ENCODE assay signal across 1 cellular context in genomic region chr4:3354455-3354811, GRCh38.
TF ChIP-seq lines count a peak whose summit lies in the region.

No MANE protein-coding gene starts in this region.

TF ChIP-seq in HepG2, 621 proteins besides CTCF, POLR2A, EP300 and RAD21 (continued from another document and continues in another):
- no peak for TF ChIP-seq ZBTB40 (IDR thresholded peaks at IDR 0.05)
- TF ChIP-seq ZBTB40 (CRISPR knock-in tag; IDR thresholded peaks at IDR 0.05), result no peak; the same call in 1 of the 2 replicates
- peak; percentile 96 for TF ChIP-seq NCOA2 (CRISPR knock-in tag; IDR thresholded peaks at IDR 0.05)
- peak; percentile 56 for TF ChIP-seq POLR2G (IDR thresholded peaks at IDR 0.05; ENCODE audit: low read depth, low read length)
- 0 out of 2 replicates have a peak, but pooled peaks have one; percentile 29 for TF ChIP-seq DR1 (CRISPR knock-in tag; IDR thresholded peaks at IDR 0.05)
- peak; percentile 96 for TF ChIP-seq TBX2 (CRISPR knock-in tag; IDR thresholded peaks at IDR 0.05; ENCODE audit: borderline replicate concordance)
- TF ChIP-seq ZNF441 (CRISPR knock-in tag; IDR thresholded peaks at IDR 0.05; ENCODE audit: borderline replicate concordance), result no peak
- peak; percentile 88 for TF ChIP-seq MEF2D (CRISPR knock-in tag; IDR thresholded peaks at IDR 0.05)
- TF ChIP-seq ZNF354B (CRISPR knock-in tag; IDR thresholded peaks at IDR 0.05), result no peak
- TF ChIP-seq, protein P1, sequence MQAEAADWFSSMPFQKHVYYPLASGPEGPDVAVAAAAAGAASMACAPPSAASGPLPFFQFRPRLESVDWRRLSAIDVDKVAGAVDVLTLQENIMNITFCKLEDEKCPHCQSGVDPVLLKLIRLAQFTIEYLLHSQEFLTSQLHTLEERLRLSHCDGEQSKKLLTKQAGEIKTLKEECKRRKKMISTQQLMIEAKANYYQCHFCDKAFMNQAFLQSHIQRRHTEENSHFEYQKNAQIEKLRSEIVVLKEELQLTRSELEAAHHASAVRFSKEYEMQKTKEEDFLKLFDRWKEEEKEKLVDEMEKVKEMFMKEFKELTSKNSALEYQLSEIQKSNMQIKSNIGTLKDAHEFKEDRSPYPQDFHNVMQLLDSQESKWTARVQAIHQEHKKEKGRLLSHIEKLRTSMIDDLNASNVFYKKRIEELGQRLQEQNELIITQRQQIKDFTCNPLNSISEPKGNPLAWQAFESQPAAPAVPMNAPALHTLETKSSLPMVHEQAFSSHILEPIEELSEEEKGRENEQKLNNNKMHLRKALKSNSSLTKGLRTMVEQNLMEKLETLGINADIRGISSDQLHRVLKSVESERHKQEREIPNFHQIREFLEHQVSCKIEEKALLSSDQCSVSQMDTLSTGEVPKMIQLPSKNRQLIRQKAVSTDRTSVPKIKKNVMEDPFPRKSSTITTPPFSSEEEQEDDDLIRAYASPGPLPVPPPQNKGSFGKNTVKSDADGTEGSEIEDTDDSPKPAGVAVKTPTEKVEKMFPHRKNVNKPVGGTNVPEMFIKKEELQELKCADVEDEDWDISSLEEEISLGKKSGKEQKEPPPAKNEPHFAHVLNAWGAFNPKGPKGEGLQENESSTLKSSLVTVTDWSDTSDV (CRISPR knock-in tag; IDR thresholded peaks at IDR 0.05), result no peak
- TF ChIP-seq MAFF (IDR thresholded peaks at IDR 0.05; ENCODE audit: low read depth, low read length), result peak; percentile 72; the same call in 1 of the 2 replicates
- no peak for TF ChIP-seq ZNF550 (CRISPR knock-in tag; IDR thresholded peaks at IDR 0.05; ENCODE audit: borderline replicate concordance)
- TF ChIP-seq, protein P2, sequence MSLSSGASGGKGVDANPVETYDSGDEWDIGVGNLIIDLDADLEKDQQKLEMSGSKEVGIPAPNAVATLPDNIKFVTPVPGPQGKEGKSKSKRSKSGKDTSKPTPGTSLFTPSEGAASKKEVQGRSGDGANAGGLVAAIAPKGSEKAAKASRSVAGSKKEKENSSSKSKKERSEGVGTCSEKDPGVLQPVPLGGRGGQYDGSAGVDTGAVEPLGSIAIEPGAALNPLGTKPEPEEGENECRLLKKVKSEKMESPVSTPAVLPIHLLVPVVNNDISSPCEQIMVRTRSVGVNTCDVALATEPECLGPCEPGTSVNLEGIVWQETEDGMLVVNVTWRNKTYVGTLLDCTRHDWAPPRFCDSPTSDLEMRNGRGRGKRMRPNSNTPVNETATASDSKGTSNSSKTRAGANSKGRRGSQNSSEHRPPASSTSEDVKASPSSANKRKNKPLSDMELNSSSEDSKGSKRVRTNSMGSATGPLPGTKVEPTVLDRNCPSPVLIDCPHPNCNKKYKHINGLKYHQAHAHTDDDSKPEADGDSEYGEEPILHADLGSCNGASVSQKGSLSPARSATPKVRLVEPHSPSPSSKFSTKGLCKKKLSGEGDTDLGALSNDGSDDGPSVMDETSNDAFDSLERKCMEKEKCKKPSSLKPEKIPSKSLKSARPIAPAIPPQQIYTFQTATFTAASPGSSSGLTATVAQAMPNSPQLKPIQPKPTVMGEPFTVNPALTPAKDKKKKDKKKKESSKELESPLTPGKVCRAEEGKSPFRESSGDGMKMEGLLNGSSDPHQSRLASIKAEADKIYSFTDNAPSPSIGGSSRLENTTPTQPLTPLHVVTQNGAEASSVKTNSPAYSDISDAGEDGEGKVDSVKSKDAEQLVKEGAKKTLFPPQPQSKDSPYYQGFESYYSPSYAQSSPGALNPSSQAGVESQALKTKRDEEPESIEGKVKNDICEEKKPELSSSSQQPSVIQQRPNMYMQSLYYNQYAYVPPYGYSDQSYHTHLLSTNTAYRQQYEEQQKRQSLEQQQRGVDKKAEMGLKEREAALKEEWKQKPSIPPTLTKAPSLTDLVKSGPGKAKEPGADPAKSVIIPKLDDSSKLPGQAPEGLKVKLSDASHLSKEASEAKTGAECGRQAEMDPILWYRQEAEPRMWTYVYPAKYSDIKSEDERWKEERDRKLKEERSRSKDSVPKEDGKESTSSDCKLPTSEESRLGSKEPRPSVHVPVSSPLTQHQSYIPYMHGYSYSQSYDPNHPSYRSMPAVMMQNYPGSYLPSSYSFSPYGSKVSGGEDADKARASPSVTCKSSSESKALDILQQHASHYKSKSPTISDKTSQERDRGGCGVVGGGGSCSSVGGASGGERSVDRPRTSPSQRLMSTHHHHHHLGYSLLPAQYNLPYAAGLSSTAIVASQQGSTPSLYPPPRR (CRISPR knock-in tag; IDR thresholded peaks at IDR 0.05; ENCODE audit: borderline replicate concordance), result peak; percentile 92
- TF ChIP-seq, protein P3, sequence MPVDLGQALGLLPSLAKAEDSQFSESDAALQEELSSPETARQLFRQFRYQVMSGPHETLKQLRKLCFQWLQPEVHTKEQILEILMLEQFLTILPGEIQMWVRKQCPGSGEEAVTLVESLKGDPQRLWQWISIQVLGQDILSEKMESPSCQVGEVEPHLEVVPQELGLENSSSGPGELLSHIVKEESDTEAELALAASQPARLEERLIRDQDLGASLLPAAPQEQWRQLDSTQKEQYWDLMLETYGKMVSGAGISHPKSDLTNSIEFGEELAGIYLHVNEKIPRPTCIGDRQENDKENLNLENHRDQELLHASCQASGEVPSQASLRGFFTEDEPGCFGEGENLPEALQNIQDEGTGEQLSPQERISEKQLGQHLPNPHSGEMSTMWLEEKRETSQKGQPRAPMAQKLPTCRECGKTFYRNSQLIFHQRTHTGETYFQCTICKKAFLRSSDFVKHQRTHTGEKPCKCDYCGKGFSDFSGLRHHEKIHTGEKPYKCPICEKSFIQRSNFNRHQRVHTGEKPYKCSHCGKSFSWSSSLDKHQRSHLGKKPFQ (CRISPR knock-in tag; IDR thresholded peaks at IDR 0.05; ENCODE audit: insufficient replicate concordance), result peak; percentile 57
- no peak for TF ChIP-seq ZNF607 (CRISPR knock-in tag; IDR thresholded peaks at IDR 0.05; ENCODE audit: borderline replicate concordance)
- no peak for TF ChIP-seq BHLHE40 (IDR thresholded peaks at IDR 0.05; ENCODE audit: low read length)
- TF ChIP-seq AGO1 (IDR thresholded peaks at IDR 0.05; ENCODE audit: low read depth, low read length, poor library complexity, severe bottlenecking), result no peak
- TF ChIP-seq EEA1 (CRISPR knock-in tag; IDR thresholded peaks at IDR 0.05; ENCODE audit: borderline replicate concordance), result no peak
- TF ChIP-seq, protein P4, sequence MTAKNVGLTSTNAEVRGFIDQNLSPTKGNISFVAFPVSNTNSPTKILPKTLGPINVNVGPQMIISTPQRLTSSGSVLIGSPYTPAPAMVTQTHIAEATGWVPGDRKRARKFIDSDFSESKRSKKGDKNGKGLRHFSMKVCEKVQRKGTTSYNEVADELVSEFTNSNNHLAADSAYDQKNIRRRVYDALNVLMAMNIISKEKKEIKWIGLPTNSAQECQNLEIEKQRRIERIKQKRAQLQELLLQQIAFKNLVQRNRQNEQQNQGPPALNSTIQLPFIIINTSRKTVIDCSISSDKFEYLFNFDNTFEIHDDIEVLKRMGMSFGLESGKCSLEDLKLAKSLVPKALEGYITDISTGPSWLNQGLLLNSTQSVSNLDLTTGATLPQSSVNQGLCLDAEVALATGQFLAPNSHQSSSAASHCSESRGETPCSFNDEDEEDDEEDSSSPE (CRISPR knock-in tag; IDR thresholded peaks at IDR 0.05), result peak; percentile 50; the same call in 1 of the 2 replicates
- TF ChIP-seq, protein P5, sequence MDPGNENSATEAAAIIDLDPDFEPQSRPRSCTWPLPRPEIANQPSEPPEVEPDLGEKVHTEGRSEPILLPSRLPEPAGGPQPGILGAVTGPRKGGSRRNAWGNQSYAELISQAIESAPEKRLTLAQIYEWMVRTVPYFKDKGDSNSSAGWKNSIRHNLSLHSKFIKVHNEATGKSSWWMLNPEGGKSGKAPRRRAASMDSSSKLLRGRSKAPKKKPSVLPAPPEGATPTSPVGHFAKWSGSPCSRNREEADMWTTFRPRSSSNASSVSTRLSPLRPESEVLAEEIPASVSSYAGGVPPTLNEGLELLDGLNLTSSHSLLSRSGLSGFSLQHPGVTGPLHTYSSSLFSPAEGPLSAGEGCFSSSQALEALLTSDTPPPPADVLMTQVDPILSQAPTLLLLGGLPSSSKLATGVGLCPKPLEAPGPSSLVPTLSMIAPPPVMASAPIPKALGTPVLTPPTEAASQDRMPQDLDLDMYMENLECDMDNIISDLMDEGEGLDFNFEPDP (CRISPR knock-in tag; conservative IDR thresholded peaks at IDR 0.05), result no peak
- TF ChIP-seq ZNF782 (CRISPR knock-in tag; IDR thresholded peaks at IDR 0.05; ENCODE audit: borderline replicate concordance), result no peak
- no peak; the same call in 1 of the 2 replicates for TF ChIP-seq ZNF772 (CRISPR knock-in tag; IDR thresholded peaks at IDR 0.05)
- TF ChIP-seq ZNF761 (CRISPR knock-in tag; conservative IDR thresholded peaks at IDR 0.05), result no peak
- TF ChIP-seq, protein P6, sequence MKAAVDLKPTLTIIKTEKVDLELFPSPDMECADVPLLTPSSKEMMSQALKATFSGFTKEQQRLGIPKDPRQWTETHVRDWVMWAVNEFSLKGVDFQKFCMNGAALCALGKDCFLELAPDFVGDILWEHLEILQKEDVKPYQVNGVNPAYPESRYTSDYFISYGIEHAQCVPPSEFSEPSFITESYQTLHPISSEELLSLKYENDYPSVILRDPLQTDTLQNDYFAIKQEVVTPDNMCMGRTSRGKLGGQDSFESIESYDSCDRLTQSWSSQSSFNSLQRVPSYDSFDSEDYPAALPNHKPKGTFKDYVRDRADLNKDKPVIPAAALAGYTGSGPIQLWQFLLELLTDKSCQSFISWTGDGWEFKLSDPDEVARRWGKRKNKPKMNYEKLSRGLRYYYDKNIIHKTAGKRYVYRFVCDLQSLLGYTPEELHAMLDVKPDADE (CRISPR knock-in tag; IDR thresholded peaks at IDR 0.05), result no peak
- no peak for TF ChIP-seq NFRKB (IDR thresholded peaks at IDR 0.05)
- TF ChIP-seq ZBTB26 (CRISPR knock-in tag; IDR thresholded peaks at IDR 0.05; ENCODE audit: borderline replicate concordance), result peak; percentile 99
- TF ChIP-seq PITX1 (CRISPR knock-in tag; IDR thresholded peaks at IDR 0.05), result peak; percentile 84
- no peak for TF ChIP-seq THYN1 (CRISPR knock-in tag; IDR thresholded peaks at IDR 0.05; ENCODE audit: borderline replicate concordance, low read depth)
- TF ChIP-seq MZF1 (CRISPR knock-in tag; IDR thresholded peaks at IDR 0.05; ENCODE audit: borderline replicate concordance), result no peak
- TF ChIP-seq, protein P7, sequence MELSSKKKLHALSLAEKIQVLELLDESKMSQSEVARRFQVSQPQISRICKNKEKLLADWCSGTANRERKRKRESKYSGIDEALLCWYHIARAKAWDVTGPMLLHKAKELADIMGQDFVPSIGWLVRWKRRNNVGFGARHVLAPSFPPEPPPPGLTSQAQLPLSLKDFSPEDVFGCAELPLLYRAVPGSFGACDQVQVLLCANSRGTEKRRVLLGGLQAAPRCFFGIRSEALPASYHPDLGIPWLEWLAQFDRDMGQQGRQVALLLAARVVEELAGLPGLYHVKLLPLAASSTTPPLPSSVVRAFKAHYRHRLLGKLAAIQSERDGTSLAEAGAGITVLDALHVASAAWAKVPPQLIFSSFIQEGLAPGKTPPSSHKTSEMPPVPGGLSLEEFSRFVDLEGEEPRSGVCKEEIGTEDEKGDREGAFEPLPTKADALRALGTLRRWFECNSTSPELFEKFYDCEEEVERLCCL (CRISPR knock-in tag; IDR thresholded peaks at IDR 0.05; ENCODE audit: borderline replicate concordance), result no peak
